ENCODE assay signal across 1 cellular context in genomic region chr17:82419471-82419995, GRCh38.
TF ChIP-seq lines count a peak whose summit lies in the region.

No MANE protein-coding gene starts in this region.

TF ChIP-seq in GM23338, 12 proteins besides CTCF, POLR2A, EP300 and RAD21 (continued from another document):
- TF ChIP-seq ZNF462 (CRISPR knock-in tag; IDR thresholded peaks at IDR 0.05) (no peak), JUNB (IDR thresholded peaks at IDR 0.05; ENCODE audit: unreplicated experiment) (no peak), ZNF114 (CRISPR knock-in tag; IDR thresholded peaks at IDR 0.05) (no peak), POLR2AphosphoS5 (IDR thresholded peaks at IDR 0.05; ENCODE audit: low read depth) (no peak), EZH2phosphoT487 (IDR thresholded peaks at IDR 0.05; ENCODE audit: unreplicated experiment) (no peak), STAT1 (IDR thresholded peaks at IDR 0.05; ENCODE audit: unreplicated experiment) (no peak), NANOG (IDR thresholded peaks at IDR 0.05; ENCODE audit: borderline replicate concordance) (no peak), ZNF331 (CRISPR knock-in tag; IDR thresholded peaks at IDR 0.05; ENCODE audit: low read depth) (no peak), CREB1 (CRISPR knock-in tag; IDR thresholded peaks at IDR 0.05; ENCODE audit: low read depth) (no peak)
- TF ChIP-seq, protein P1, sequence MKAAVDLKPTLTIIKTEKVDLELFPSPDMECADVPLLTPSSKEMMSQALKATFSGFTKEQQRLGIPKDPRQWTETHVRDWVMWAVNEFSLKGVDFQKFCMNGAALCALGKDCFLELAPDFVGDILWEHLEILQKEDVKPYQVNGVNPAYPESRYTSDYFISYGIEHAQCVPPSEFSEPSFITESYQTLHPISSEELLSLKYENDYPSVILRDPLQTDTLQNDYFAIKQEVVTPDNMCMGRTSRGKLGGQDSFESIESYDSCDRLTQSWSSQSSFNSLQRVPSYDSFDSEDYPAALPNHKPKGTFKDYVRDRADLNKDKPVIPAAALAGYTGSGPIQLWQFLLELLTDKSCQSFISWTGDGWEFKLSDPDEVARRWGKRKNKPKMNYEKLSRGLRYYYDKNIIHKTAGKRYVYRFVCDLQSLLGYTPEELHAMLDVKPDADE (IDR thresholded peaks at IDR 0.05) = no peak
